In genomic region chr1:189686288-189686687, GRCh38 we compare ENCODE assay signal across 1 cellular context.
TF ChIP-seq lines count a peak whose summit lies in the region.

No MANE protein-coding gene starts in this region.

TF ChIP-seq in K562, 482 proteins besides CTCF, POLR2A, EP300 and RAD21 (continued from another document):
- TF ChIP-seq, protein P1, sequence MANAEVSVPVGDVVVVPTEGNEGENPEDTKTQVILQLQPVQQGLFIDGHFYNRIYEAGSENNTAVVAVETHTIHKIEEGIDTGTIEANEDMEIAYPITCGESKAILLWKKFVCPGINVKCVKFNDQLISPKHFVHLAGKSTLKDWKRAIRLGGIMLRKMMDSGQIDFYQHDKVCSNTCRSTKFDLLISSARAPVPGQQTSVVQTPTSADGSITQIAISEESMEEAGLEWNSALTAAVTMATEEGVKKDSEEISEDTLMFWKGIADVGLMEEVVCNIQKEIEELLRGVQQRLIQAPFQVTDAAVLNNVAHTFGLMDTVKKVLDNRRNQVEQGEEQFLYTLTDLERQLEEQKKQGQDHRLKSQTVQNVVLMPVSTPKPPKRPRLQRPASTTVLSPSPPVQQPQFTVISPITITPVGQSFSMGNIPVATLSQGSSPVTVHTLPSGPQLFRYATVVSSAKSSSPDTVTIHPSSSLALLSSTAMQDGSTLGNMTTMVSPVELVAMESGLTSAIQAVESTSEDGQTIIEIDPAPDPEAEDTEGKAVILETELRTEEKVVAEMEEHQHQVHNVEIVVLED (CRISPR knock-in tag; IDR thresholded peaks at IDR 0.05): no peak
- no peak for TF ChIP-seq RBM15 (IDR thresholded peaks at IDR 0.05; ENCODE audit: insufficient read depth, low read length)
- TF ChIP-seq, protein P2, sequence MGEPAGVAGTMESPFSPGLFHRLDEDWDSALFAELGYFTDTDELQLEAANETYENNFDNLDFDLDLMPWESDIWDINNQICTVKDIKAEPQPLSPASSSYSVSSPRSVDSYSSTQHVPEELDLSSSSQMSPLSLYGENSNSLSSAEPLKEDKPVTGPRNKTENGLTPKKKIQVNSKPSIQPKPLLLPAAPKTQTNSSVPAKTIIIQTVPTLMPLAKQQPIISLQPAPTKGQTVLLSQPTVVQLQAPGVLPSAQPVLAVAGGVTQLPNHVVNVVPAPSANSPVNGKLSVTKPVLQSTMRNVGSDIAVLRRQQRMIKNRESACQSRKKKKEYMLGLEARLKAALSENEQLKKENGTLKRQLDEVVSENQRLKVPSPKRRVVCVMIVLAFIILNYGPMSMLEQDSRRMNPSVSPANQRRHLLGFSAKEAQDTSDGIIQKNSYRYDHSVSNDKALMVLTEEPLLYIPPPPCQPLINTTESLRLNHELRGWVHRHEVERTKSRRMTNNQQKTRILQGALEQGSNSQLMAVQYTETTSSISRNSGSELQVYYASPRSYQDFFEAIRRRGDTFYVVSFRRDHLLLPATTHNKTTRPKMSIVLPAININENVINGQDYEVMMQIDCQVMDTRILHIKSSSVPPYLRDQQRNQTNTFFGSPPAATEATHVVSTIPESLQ (CRISPR knock-in tag; IDR thresholded peaks at IDR 0.05): no peak
- peak; percentile 59 for TF ChIP-seq PCBP2 (IDR thresholded peaks at IDR 0.05; ENCODE audit: low read depth, low read length, poor library complexity, severe bottlenecking)
- no peak for TF ChIP-seq SMARCB1 (IDR thresholded peaks at IDR 0.05; ENCODE audit: insufficient read length, low read depth)
- TF ChIP-seq NR1H2 (CRISPR knock-in tag; IDR thresholded peaks at IDR 0.05): no peak
